Comparison of ENCODE assay signal across 1 cellular context in genomic region chr5:75601996-75602395, GRCh38.
TF ChIP-seq lines count a peak whose summit lies in the region.

No MANE protein-coding gene starts in this region.

TF ChIP-seq in IMR-90, 13 proteins besides CTCF, POLR2A, EP300 and RAD21:
- no peak for TF ChIP-seq RCOR1 (IDR thresholded peaks at IDR 0.05; ENCODE audit: insufficient replicate concordance, low read length)
- peak; percentile 9; the same call in 1 of the 2 replicates for TF ChIP-seq CEBPB (IDR thresholded peaks at IDR 0.05; ENCODE audit: low read depth, low read length)
- no peak for TF ChIP-seq ELK1 (IDR thresholded peaks at IDR 0.05; ENCODE audit: borderline replicate concordance, low read depth, low read length)
- TF ChIP-seq MXI1 (IDR thresholded peaks at IDR 0.05; ENCODE audit: borderline replicate concordance, low read depth, low read length) = peak; percentile 41; the same call in 1 of the 2 replicates
- 0 out of 2 replicates have a peak, but pooled peaks have one; percentile 14 for TF ChIP-seq MAFK (IDR thresholded peaks at IDR 0.05; ENCODE audit: low read depth, low read length)
- TF ChIP-seq NFE2L2 (IDR thresholded peaks at IDR 0.05; ENCODE audit: low read depth, low read length) = no peak
- TF ChIP-seq BHLHE40 (IDR thresholded peaks at IDR 0.05; ENCODE audit: low read depth, low read length) = peak; percentile 80; the same call in 1 of the 2 replicates
- TF ChIP-seq FOS (IDR thresholded peaks at IDR 0.05; ENCODE audit: low read depth, low read length) = peak; percentile 55
- TF ChIP-seq RFX5 (IDR thresholded peaks at IDR 0.05; ENCODE audit: low read depth, low read length) = no peak
- TF ChIP-seq MAZ (IDR thresholded peaks at IDR 0.05; ENCODE audit: borderline replicate concordance, low read depth, low read length) = no peak
- TF ChIP-seq USF2 (IDR thresholded peaks at IDR 0.05; ENCODE audit: low read depth, low read length) = peak; percentile 88
- no peak for TF ChIP-seq CHD1 (IDR thresholded peaks at IDR 0.05; ENCODE audit: low read depth, low read length)
- TF ChIP-seq SMC3 (IDR thresholded peaks at IDR 0.05; ENCODE audit: low read depth, low read length) = no peak
TF ChIP-seq in IMR-90: peak in this region for 6.
